In the genomic region with DNA sequence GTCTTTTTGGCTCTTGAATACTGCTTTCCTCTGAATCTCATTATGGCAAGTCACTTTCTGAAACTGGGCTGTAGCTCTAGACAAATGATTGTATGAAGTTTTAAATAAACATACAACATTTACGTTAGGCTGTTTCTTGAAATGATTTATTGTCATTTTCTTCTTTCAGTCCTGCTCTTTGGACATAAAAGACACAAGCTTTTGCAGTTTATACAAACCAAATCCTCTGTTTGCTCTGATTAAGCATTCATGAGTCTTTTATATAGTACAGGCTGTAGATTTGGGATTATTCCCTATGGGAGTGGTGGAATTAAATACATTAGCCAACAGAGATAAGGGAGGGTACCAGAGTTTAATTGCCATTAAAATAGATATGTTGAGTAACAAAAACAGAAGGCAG, we compare ENCODE assay signal across 26 cellular contexts.
"Had no signal": no experiment of that assay in that cellular context is flagged by ENCODE, and none has a peak within 500 bp of the region (broad histone marks: within the 10 kb centered on the region; RNA-seq: fewer than 3 reads in every experiment).

No MANE protein-coding gene starts in this region.

- H3K4me3 ChIP-seq: body of pancreas, cardiac muscle cell, colonic mucosa, gastroesophageal sphincter, pancreas, prostate gland, stomach, transverse colon, uterus had no signal

- H3K36me3 Mint-ChIP-seq: activated naive CD4-positive, alpha-beta T cell treated with anti-CD3 and anti-CD28 coated beads, Interleukin-2, amount 50 U/mL, for 72 hours; stimulated activated naive B cell treated with anti-CD40 and anti-IgM and Interleukin-4, amounts not matched to agents 10 μg/mL and 1 μg/mL and 100 μg/mL, for 72 hours had no signal

- DNase-seq: activated CD4-positive, alpha-beta T cell treated with anti-CD3 and anti-CD28 coated beads for 1 hour; activated naive CD4-positive, alpha-beta T cell; activated T-cell treated with anti-CD3 and anti-CD28 coated beads for 4 hours; activated T-cell treated with anti-CD3 and anti-CD28 coated beads, Interleukin-2, amount 50 U/mL, for 72 hours; body of pancreas; cerebellar nuclear complex; colonic mucosa; effector memory CD8-positive, alpha-beta T cell; erythroblast; hippocampal formation; left cardiac atrium; left ventricle myocardium superior; nephron progenitor cell; pancreas; retina; stimulated activated CD4-positive, alpha-beta T cell treated with anti-CD3 and anti-CD28 coated beads, Interleukin-15, amount 100 ng/mL, for 24 hours; stimulated activated CD4-positive, alpha-beta T cell treated with anti-CD3 and anti-CD28 coated beads, Interleukin-2, amount 100 ng/mL, for 24 hours; stimulated activated naive B cell treated with anti-CD40 and anti-IgM and Interleukin-4, amounts not matched to agents 10 μg/mL and 1 μg/mL and 100 μg/mL, for 72 hours; stomach; T-helper 2 cell; transverse colon had no signal

- ATAC-seq: activated naive CD4-positive, alpha-beta T cell treated with anti-CD3 and anti-CD28 coated beads, Interleukin-2, amount 50 U/mL, for 72 hours; activated T-cell treated with anti-CD3 and anti-CD28 coated beads, Interleukin-2, amount 50 U/mL, for 72 hours; body of pancreas; effector memory CD8-positive, alpha-beta T cell; left cardiac atrium; left ventricle myocardium superior; pancreas; stimulated activated naive B cell treated with anti-CD40 and anti-IgM and Interleukin-4, amounts not matched to agents 10 μg/mL and 1 μg/mL and 100 μg/mL, for 72 hours had no signal

- H3K36me3 ChIP-seq: cardiac muscle cell, colonic mucosa, gastroesophageal sphincter, pancreas, prostate gland, stomach, transverse colon, uterus had no signal

- H3K9me3 ChIP-seq: body of pancreas, colonic mucosa, pancreas, prostate gland, transverse colon, uterus had no signal

- H3K27ac Mint-ChIP-seq: activated naive CD4-positive, alpha-beta T cell treated with anti-CD3 and anti-CD28 coated beads, Interleukin-2, amount 50 U/mL, for 72 hours; activated T-cell treated with anti-CD3 and anti-CD28 coated beads, Interleukin-2, amount 50 U/mL, for 72 hours; effector memory CD8-positive, alpha-beta T cell; nephron progenitor cell; stimulated activated naive B cell treated with anti-CD40 and anti-IgM and Interleukin-4, amounts not matched to agents 10 μg/mL and 1 μg/mL and 100 μg/mL, for 72 hours had no signal

- H3K4me3 Mint-ChIP-seq: activated T-cell treated with anti-CD3 and anti-CD28 coated beads, Interleukin-2, amount 50 U/mL, for 72 hours; effector memory CD8-positive, alpha-beta T cell; nephron progenitor cell; stimulated activated naive B cell treated with anti-CD40 and anti-IgM and Interleukin-4, amounts not matched to agents 10 μg/mL and 1 μg/mL and 100 μg/mL, for 72 hours had no signal

- H3K27me3 ChIP-seq: body of pancreas, cardiac muscle cell, colonic mucosa, uterus had no signal

- H3K27ac ChIP-seq: body of pancreas, cardiac muscle cell, colonic mucosa, pancreas, prostate gland, uterus had no signal

- H3K9me3 Mint-ChIP-seq: activated naive CD4-positive, alpha-beta T cell treated with anti-CD3 and anti-CD28 coated beads, Interleukin-2, amount 50 U/mL, for 72 hours; activated T-cell treated with anti-CD3 and anti-CD28 coated beads, Interleukin-2, amount 50 U/mL, for 72 hours; effector memory CD8-positive, alpha-beta T cell; stimulated activated naive B cell treated with anti-CD40 and anti-IgM and Interleukin-4, amounts not matched to agents 10 μg/mL and 1 μg/mL and 100 μg/mL, for 72 hours had no signal

- H3K4me1 ChIP-seq: body of pancreas, colonic mucosa, pancreas, prostate gland had no signal
